ENCODE assay signal across 19 cellular contexts in genomic region chr12:51969643-51970042, GRCh38.
"Had no signal": no experiment of that assay in that cellular context is flagged by ENCODE, and none has a peak within 500 bp of the region (broad histone marks: within the 10 kb centered on the region; RNA-seq: fewer than 3 reads in every experiment).

No MANE protein-coding gene starts in this region.

- H3K9me3 Mint-ChIP-seq: activated CD4-positive, alpha-beta memory T cell treated with anti-CD3 and anti-CD28 coated beads, Interleukin-2, amount 10 ng/mL, durations not matched to agents 7 days and 5 days; activated T-helper 1 cell treated with anti-CD3 and anti-CD28 coated beads, Interleukin-12 subunit alpha, Interleukin-12 subunit beta, Interleukin-2, Interleukin-4 antibody, amounts not matched to agents 30 ng/mL and 10 ng/mL and 1 ng/mL, durations not matched to agents 14 hours and 24 hours and 36 hours; memory B cell; stimulated activated naive CD8-positive, alpha-beta T cell treated with anti-CD3 and anti-CD28 coated beads, Interleukin-15, amount 100 ng/mL, for 72 hours; T-helper 1 cell treated with Interleukin-12 subunit alpha and Interleukin-12 subunit beta and Interleukin-4 antibody, amounts not matched to agents 30 μg/mL and 1 μg/mL, for 36 hours had no signal

- H3K4me3 ChIP-seq: heart left ventricle, right lobe of liver, skin epidermis, tibial artery had no signal

- H3K4me3 Mint-ChIP-seq: activated CD4-positive, alpha-beta memory T cell treated with anti-CD3 and anti-CD28 coated beads, Interleukin-2, amount 10 ng/mL, durations not matched to agents 7 days and 5 days; endodermal cell; memory B cell; neural crest cell; stimulated activated naive CD8-positive, alpha-beta T cell treated with anti-CD3 and anti-CD28 coated beads, Interleukin-15, amount 100 ng/mL, for 72 hours; T-helper 1 cell treated with Interleukin-12 subunit alpha and Interleukin-12 subunit beta and Interleukin-4 antibody, amounts not matched to agents 30 μg/mL and 1 μg/mL, for 36 hours had no signal

- H3K27ac ChIP-seq: heart left ventricle, right lobe of liver, tibial artery had no signal

- H3K36me3 ChIP-seq: heart left ventricle, right lobe of liver, tibial artery had no signal

- DNase-seq: activated CD4-positive, alpha-beta memory T cell treated with anti-CD3 and anti-CD28 coated beads, Interleukin-2, amount 10 ng/mL, durations not matched to agents 7 days and 5 days; activated CD4-positive, alpha-beta T cell treated with anti-CD3 and anti-CD28 coated beads for 48 hours; activated CD4-positive, CD25-positive, alpha-beta regulatory T cell; activated gamma-delta T cell treated with Interleukin-2 at 50 U/mL for 16 hours; cortex of kidney; endodermal cell; heart left ventricle; islet precursor cell; left cardiac atrium; posterior cingulate gyrus; stimulated activated CD4-positive, alpha-beta T cell treated with anti-CD3 and anti-CD28 coated beads, Interleukin-1b, Interleukin-23, amount 100 ng/mL, for 48 hours; stimulated activated naive CD8-positive, alpha-beta T cell treated with anti-CD3 and anti-CD28 coated beads, Interleukin-15, amount 100 ng/mL, for 72 hours; tibial artery had no signal

- ATAC-seq: heart left ventricle; left cardiac atrium; right lobe of liver; stimulated activated naive CD8-positive, alpha-beta T cell treated with anti-CD3 and anti-CD28 coated beads, Interleukin-15, amount 100 ng/mL, for 72 hours had no signal

- H3K27ac Mint-ChIP-seq: activated T-helper 1 cell treated with anti-CD3 and anti-CD28 coated beads, Interleukin-12 subunit alpha, Interleukin-12 subunit beta, Interleukin-2, Interleukin-4 antibody, amounts not matched to agents 30 ng/mL and 10 ng/mL and 1 ng/mL, durations not matched to agents 14 hours and 24 hours and 36 hours; endodermal cell; memory B cell; stimulated activated naive CD8-positive, alpha-beta T cell treated with anti-CD3 and anti-CD28 coated beads, Interleukin-15, amount 100 ng/mL, for 72 hours; T-helper 1 cell treated with Interleukin-12 subunit alpha and Interleukin-12 subunit beta and Interleukin-4 antibody, amounts not matched to agents 30 μg/mL and 1 μg/mL, for 36 hours had no signal

- H3K27me3 ChIP-seq: heart left ventricle, right lobe of liver, tibial artery had no signal

- H3K27me3 Mint-ChIP-seq: stimulated activated naive CD8-positive, alpha-beta T cell treated with anti-CD3 and anti-CD28 coated beads, Interleukin-15, amount 100 ng/mL, for 72 hours had no signal

- H3K9me3 ChIP-seq: heart left ventricle, right lobe of liver, tibial artery had no signal
